ENCODE assay signal across 8 cellular contexts in genomic region chr15:43105077-43105769, GRCh38. TPM values are rescaled to one million over a fixed set of nuclear protein-coding genes. Genes with fewer than 3 reads are reported as not detected.
DNase-seq lines count a peak whose midpoint lies in the region; ATAC-seq and TF ChIP-seq lines count a peak whose summit lies in the region.

No MANE protein-coding gene starts in this region.

- in situ Hi-C loops in ACHN (cut with HindIII; ENCODE audit: low pct_ligation_motif_present, low pct_unique_long_range_greater_than_20kb, low sequenced_read_pairs): no loop called here

- H3K36me3 Mint-ChIP-seq in activated CD8-positive, alpha-beta memory T cell treated with anti-CD3 and anti-CD28 coated beads, Interleukin-2, amount 10 ng/mL, durations not matched to agents 7 days and 5 days: peaks cover 32% of the 10 kb centered on the region

- peak overlapping the region; percentile 96 for H3K27ac Mint-ChIP-seq in activated CD8-positive, alpha-beta memory T cell treated with anti-CD3 and anti-CD28 coated beads, Interleukin-2, amount 10 ng/mL, durations not matched to agents 7 days and 5 days

- H2AFZ ChIP-seq in neuron (ENCODE audit: low read depth, low read length): peak overlapping the region; percentile 64

- peak overlapping the region; percentile 97 for H3K4me3 Mint-ChIP-seq in activated CD8-positive, alpha-beta memory T cell treated with anti-CD3 and anti-CD28 coated beads, Interleukin-2, amount 10 ng/mL, durations not matched to agents 7 days and 5 days

- no peaks in the 10 kb centered on the region for H3K27me3 ChIP-seq in neuron (ENCODE audit: insufficient read depth, low read length)

- H3K9me3 ChIP-seq in neuron (ENCODE audit: low read length): peaks cover 4% of the 10 kb centered on the region

- ATAC-seq in GM19023 (IDR thresholded peaks at IDR 0.05; ENCODE audit: unreplicated experiment): peak; percentile 25
- ATAC-seq in activated CD8-positive, alpha-beta memory T cell treated with anti-CD3 and anti-CD28 coated beads, Interleukin-2, amount 10 ng/mL, durations not matched to agents 7 days and 5 days: peak; percentile 48

- H3K9me3 Mint-ChIP-seq in activated CD8-positive, alpha-beta memory T cell treated with anti-CD3 and anti-CD28 coated beads, Interleukin-2, amount 10 ng/mL, durations not matched to agents 7 days and 5 days (ENCODE audit: low read depth): no peaks in the 10 kb centered on the region

- peaks cover 47% of the 10 kb centered on the region for H3K4me1 Mint-ChIP-seq in activated CD8-positive, alpha-beta memory T cell treated with anti-CD3 and anti-CD28 coated beads, Interleukin-2, amount 10 ng/mL, durations not matched to agents 7 days and 5 days

- peaks cover 3% of the 10 kb centered on the region for H3K27me3 Mint-ChIP-seq in activated CD8-positive, alpha-beta memory T cell treated with anti-CD3 and anti-CD28 coated beads, Interleukin-2, amount 10 ng/mL, durations not matched to agents 7 days and 5 days

- CTCF ChIA-PET in activated CD8-positive, alpha-beta memory T cell treated with anti-CD3 and anti-CD28 coated beads, Interleukin-2, amount 10 ng/mL, durations not matched to agents 7 days and 5 days (lab: Charles Lee): interaction anchor here (0.5 kb wide), 1 partner anchor 27 kb away, joined by 3 read pairs; no protein-coding TSS in a partner anchor

- DNase-seq in ACHN (peak; percentile 4), KG1 (lab: John Stamatoyannopoulos, UW) (peak; percentile 29), fibroblast of villous mesenchyme (ENCODE audit: low read depth) (no peak), retina (no peak), NCI-H2196 (lab: John Stamatoyannopoulos, UW; ENCODE audit: unreplicated experiment) (no peak)
- peak; percentile 55 for DNase-seq in activated CD8-positive, alpha-beta memory T cell treated with anti-CD3 and anti-CD28 coated beads, Interleukin-2, amount 10 ng/mL, durations not matched to agents 7 days and 5 days

- H3K36me3 ChIP-seq in neuron (ENCODE audit: insufficient read depth, low read length): peaks cover 30% of the 10 kb centered on the region

- peaks cover 14% of the 10 kb centered on the region for H3K4me1 ChIP-seq in neuron (ENCODE audit: insufficient read depth, low read length)

- TF ChIP-seq CTCF in fibroblast of villous mesenchyme (IDR thresholded peaks at IDR 0.05; ENCODE audit: insufficient read depth, low read depth, low read length): no peak

- H3K4me3 ChIP-seq in fibroblast of villous mesenchyme (ENCODE audit: low read depth, low read length) (peak overlapping the region; percentile 93), neuron (ENCODE audit: low read length) (peak overlapping the region; percentile 90)

RNA-seq across cellular contexts. Expression of gene UBR1, which starts 0.6 kb away (rescaled TPM):
- total RNA-seq in activated CD8-positive, alpha-beta memory T cell treated with anti-CD3 and anti-CD28 coated beads, Interleukin-2, amount 10 ng/mL, durations not matched to agents 7 days and 5 days: 10 to 100 TPM; 34.9 to 42.1 TPM
- total RNA-seq in fibroblast of villous mesenchyme: 48.0 and 76.0 TPM in 2 replicates

RNA-seq across cellular contexts. Expression of gene TMEM62, which starts 28.2 kb away (rescaled TPM):
- total RNA-seq in activated CD8-positive, alpha-beta memory T cell treated with anti-CD3 and anti-CD28 coated beads, Interleukin-2, amount 10 ng/mL, durations not matched to agents 7 days and 5 days: 10 to 100 TPM; 21.2 to 34.7 TPM
- 16.8 and 18.4 TPM in 2 replicates for total RNA-seq in fibroblast of villous mesenchyme

Comparison
In these comparisons a context has a peak if more than half of its experiments do, and no peak if none do; other contexts are left out.
1. DNase-seq: peak in ACHN (single experiment), KG1 (single experiment) and activated CD8-positive, alpha-beta memory T cell treated with anti-CD3 and anti-CD28 coated beads, Interleukin-2, amount 10 ng/mL, durations not matched to agents 7 days and 5 days (single experiment); none in fibroblast of villous mesenchyme (single experiment), retina (single experiment) and NCI-H2196 (single experiment).